Comparison of ENCODE assay signal across 27 cellular contexts in the genomic region with DNA sequence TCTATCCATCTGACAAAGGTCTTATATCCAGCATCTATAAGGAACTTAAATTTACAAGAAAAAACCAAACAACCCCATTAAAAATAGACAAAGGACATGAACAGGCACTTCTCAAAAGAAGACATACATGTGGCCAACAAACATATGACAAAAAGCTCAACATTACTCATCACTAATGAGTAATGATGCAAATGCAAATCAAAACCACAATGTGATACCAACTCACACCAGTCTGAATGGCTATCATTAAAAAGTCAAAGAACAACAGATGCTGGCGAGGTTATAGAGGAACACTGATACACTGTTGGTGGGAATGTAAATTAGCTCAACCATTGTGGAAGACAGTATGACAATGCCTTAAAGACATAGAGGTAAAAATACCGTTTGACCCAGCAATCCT. TPM values are rescaled to one million over a fixed set of nuclear protein-coding genes. Genes with fewer than 3 reads are reported as not detected.
"Had no signal": no experiment of that assay in that cellular context is flagged by ENCODE, and none has a peak within 500 bp of the region (broad histone marks: within the 10 kb centered on the region; RNA-seq: fewer than 3 reads in every experiment).

No MANE protein-coding gene starts in this region.

- H3K27ac ChIP-seq: breast epithelium, KMS-11 had no signal

- FAIRE-seq: RCC 7860 had no signal

- H3K27me3 ChIP-seq: breast epithelium had no signal

- H3K36me3 ChIP-seq: breast epithelium had no signal

- DNase-seq: activated CD4-positive, alpha-beta T cell treated with anti-CD3 and anti-CD28 coated beads for 48 hours; activated CD4-positive, alpha-beta T cell treated with anti-CD3 and anti-CD28 coated beads, Interleukin-2, amount 50 U/mL, for 4 hours; activated CD4-positive, CD25-positive, alpha-beta regulatory T cell treated with anti-CD3 and anti-CD28 coated beads, Interleukin-2, amount 50 U/mL, for 72 hours; activated CD8-positive, alpha-beta memory T cell treated with anti-CD3 and anti-CD28 coated beads, Interleukin-2, amount 10 ng/mL, durations not matched to agents 7 days and 5 days; activated effector memory CD4-positive, alpha-beta T cell treated with Interleukin-2 at 50 U/mL for 16 hours; activated naive CD4-positive, alpha-beta T cell; activated T-cell treated with anti-CD3 and anti-CD28 coated beads, Interleukin-2, amount 50 U/mL, for 24 hours; aorta; central memory CD4-positive, alpha-beta T cell; MM.1S; NCI-H1105; NCI-H1436; NCI-H1694 treated with DMSO at 0.1 percent for 48 hours; NCI-H2029 treated with DMSO at 0.1 percent for 48 hours; NCI-H345; NCI-H510A; NCI-H69; NK-92 treated with Interleukin-12 subunit alpha and Interleukin-12 subunit beta, amount 100 ng/mL, for 24 hours; SIG-M5; T-helper 17 cell; T-helper 9 cell had no signal

- H3K27ac Mint-ChIP-seq: activated CD8-positive, alpha-beta memory T cell treated with anti-CD3 and anti-CD28 coated beads, Interleukin-2, amount 10 ng/mL, durations not matched to agents 7 days and 5 days; activated naive CD4-positive, alpha-beta T cell treated with anti-CD3 and anti-CD28 coated beads, Interleukin-2, amount 50 U/mL, for 24 hours; activated T-cell treated with anti-CD3 and anti-CD28 coated beads, Interleukin-2, amount 50 U/mL, for 24 hours; activated T-helper 1 cell treated with anti-CD3 and anti-CD28 coated beads, Interleukin-12 subunit alpha, Interleukin-12 subunit beta, Interleukin-2, Interleukin-4 antibody, amounts not matched to agents 30 ng/mL and 10 ng/mL and 1 ng/mL, durations not matched to agents 14 hours and 24 hours and 36 hours; T-helper 17 cell; WTC11 had no signal

- H3K4me1 ChIP-seq: breast epithelium had no signal

- ATAC-seq: activated CD8-positive, alpha-beta memory T cell treated with anti-CD3 and anti-CD28 coated beads, Interleukin-2, amount 10 ng/mL, durations not matched to agents 7 days and 5 days; T-helper 17 cell; WTC11 had no signal

- H3K4me1 Mint-ChIP-seq: activated CD8-positive, alpha-beta memory T cell treated with anti-CD3 and anti-CD28 coated beads, Interleukin-2, amount 10 ng/mL, durations not matched to agents 7 days and 5 days; activated naive CD4-positive, alpha-beta T cell treated with anti-CD3 and anti-CD28 coated beads, Interleukin-2, amount 50 U/mL, for 24 hours; T-helper 17 cell; WTC11 had no signal

- H3K4me3 Mint-ChIP-seq: activated CD8-positive, alpha-beta memory T cell treated with anti-CD3 and anti-CD28 coated beads, Interleukin-2, amount 10 ng/mL, durations not matched to agents 7 days and 5 days; activated naive CD4-positive, alpha-beta T cell treated with anti-CD3 and anti-CD28 coated beads, Interleukin-2, amount 50 U/mL, for 24 hours; activated T-cell treated with anti-CD3 and anti-CD28 coated beads, Interleukin-2, amount 50 U/mL, for 24 hours; activated T-helper 1 cell treated with anti-CD3 and anti-CD28 coated beads, Interleukin-12 subunit alpha, Interleukin-12 subunit beta, Interleukin-2, Interleukin-4 antibody, amounts not matched to agents 30 ng/mL and 10 ng/mL and 1 ng/mL, durations not matched to agents 14 hours and 24 hours and 36 hours; T-helper 17 cell; WTC11 had no signal

- H3K4me2 ChIP-seq: KMS-11 had no signal

- H3K9me3 Mint-ChIP-seq: activated T-helper 1 cell treated with anti-CD3 and anti-CD28 coated beads, Interleukin-12 subunit alpha, Interleukin-12 subunit beta, Interleukin-2, Interleukin-4 antibody, amounts not matched to agents 30 ng/mL and 10 ng/mL and 1 ng/mL, durations not matched to agents 14 hours and 24 hours and 36 hours had no signal

- H3K27me3 Mint-ChIP-seq: activated CD8-positive, alpha-beta memory T cell treated with anti-CD3 and anti-CD28 coated beads, Interleukin-2, amount 10 ng/mL, durations not matched to agents 7 days and 5 days; activated naive CD4-positive, alpha-beta T cell treated with anti-CD3 and anti-CD28 coated beads, Interleukin-2, amount 50 U/mL, for 24 hours; activated T-cell treated with anti-CD3 and anti-CD28 coated beads, Interleukin-2, amount 50 U/mL, for 24 hours; T-helper 17 cell had no signal

- H3K9ac ChIP-seq: KMS-11 had no signal

- H3K4me3 ChIP-seq: breast epithelium had no signal

- H3K36me3 Mint-ChIP-seq: activated CD8-positive, alpha-beta memory T cell treated with anti-CD3 and anti-CD28 coated beads, Interleukin-2, amount 10 ng/mL, durations not matched to agents 7 days and 5 days; activated naive CD4-positive, alpha-beta T cell treated with anti-CD3 and anti-CD28 coated beads, Interleukin-2, amount 50 U/mL, for 24 hours had no signal

RNA-seq across cellular contexts. Expression of gene MACROD2, which starts 13.9 kb away (rescaled TPM):
- total RNA-seq: activated CD8-positive, alpha-beta memory T cell treated with anti-CD3 and anti-CD28 coated beads, Interleukin-2, amount 10 ng/mL, durations not matched to agents 7 days and 5 days; activated T-helper 1 cell treated with anti-CD3 and anti-CD28 coated beads, Interleukin-12 subunit alpha, Interleukin-12 subunit beta, Interleukin-2, Interleukin-4 antibody, amounts not matched to agents 30 ng/mL and 10 ng/mL and 1 ng/mL, durations not matched to agents 14 hours and 24 hours and 36 hours had no signal

RNA-seq across cellular contexts. Expression of gene SEL1L2, which starts 18.8 kb away (rescaled TPM):
- total RNA-seq: activated CD8-positive, alpha-beta memory T cell treated with anti-CD3 and anti-CD28 coated beads, Interleukin-2, amount 10 ng/mL, durations not matched to agents 7 days and 5 days; activated T-helper 1 cell treated with anti-CD3 and anti-CD28 coated beads, Interleukin-12 subunit alpha, Interleukin-12 subunit beta, Interleukin-2, Interleukin-4 antibody, amounts not matched to agents 30 ng/mL and 10 ng/mL and 1 ng/mL, durations not matched to agents 14 hours and 24 hours and 36 hours; T-helper 17 cell; WTC11 had no signal
